Comparison of ENCODE assay signal across 8 cellular contexts in genomic region chr3:154095832-154096421, GRCh38. TPM values are rescaled to one million over a fixed set of nuclear protein-coding genes. Genes with fewer than 3 reads are reported as not detected.
A peak's percentile ranks its signal among the peaks of the same experiment; 100 is the strongest.
DNase-seq lines count a peak whose midpoint lies in the region; ATAC-seq and TF ChIP-seq lines count a peak whose summit lies in the region.

No MANE protein-coding gene starts in this region.

- intact Hi-C loops in cardiac septum (cut with DNase I) = loop anchor here (5.0 kb wide), 1 partner anchor 156 kb away; no protein-coding TSS in a partner anchor
- intact Hi-C loops in transverse colon (cut with DNase I; ENCODE audit: low total_unique reads) = no loop called here

- no peak for ATAC-seq in HG03460 (IDR thresholded peaks at IDR 0.05; ENCODE audit: unreplicated experiment)
- no peak for ATAC-seq in GM21576 (IDR thresholded peaks at IDR 0.05; ENCODE audit: unreplicated experiment)
- ATAC-seq in HG03432 (IDR thresholded peaks at IDR 0.05; ENCODE audit: unreplicated experiment) = no peak

- H3K27me3 ChIP-seq in cardiac muscle cell = no peaks in the 10 kb centered on the region
- H3K27me3 ChIP-seq in transverse colon = no peaks in the 10 kb centered on the region

- H3K9me3 ChIP-seq in cardiac muscle cell (ENCODE audit: low read depth) = no peaks in the 10 kb centered on the region
- H3K9me3 ChIP-seq in transverse colon = no peaks in the 10 kb centered on the region

- WGBS in transverse colon (ENCODE audit: low coverage in 1 of 2), 2 donors = 68 to 75% methylated on average over 3 of the region's 3 CpGs

- H3K4me3 ChIP-seq in cardiac muscle cell (no peak overlapping the region), foreskin fibroblast (ENCODE audit: low read depth in 1 of 2, low read length in 2 of 2) (no peak overlapping the region), transverse colon (no peak overlapping the region)

- no peak for TF ChIP-seq EP300 in transverse colon (IDR thresholded peaks at IDR 0.05; ENCODE audit: low read depth)

- TF ChIP-seq CTCF in cardiac muscle cell (IDR thresholded peaks at IDR 0.05; ENCODE audit: low read depth, low read length) (peak; percentile 56), foreskin fibroblast (IDR thresholded peaks at IDR 0.05; ENCODE audit: low read depth, low read length) (peak; percentile 50), transverse colon (IDR thresholded peaks at IDR 0.05) (peak; percentile 31 to 52 (median 44))

- peak in 1 of 2 donors; percentile 62 for DNase-seq in cardiac muscle cell (ENCODE audit: low read depth in 1 of 2, low spot score in 1 of 2)
- no peak for DNase-seq in cardiac septum (ENCODE audit: low spot score)
- DNase-seq in RKO (ENCODE audit: low spot score) = peak; percentile 39
- peak in 1 of 2 donors; percentile 59 for DNase-seq in foreskin fibroblast
- no peak for DNase-seq in transverse colon

- H3K36me3 ChIP-seq in cardiac muscle cell (no peaks in the 10 kb centered on the region), transverse colon (no peaks in the 10 kb centered on the region)

- no peak for TF ChIP-seq POLR2A in transverse colon (IDR thresholded peaks at IDR 0.05)

- H3K27ac ChIP-seq in cardiac muscle cell (no peak overlapping the region), transverse colon (no peak overlapping the region)

- in situ Hi-C loops in transverse colon (cut with MboI; ENCODE audit: low pct_ligation_motif_present in 1 of 4, low pct_unique_long_range_greater_than_20kb in 1 of 4, low sequenced_read_pairs in 3 of 4) = loop anchor here (5.0 to 10.0 kb wide), 2 partner anchors 156 to 159 kb away; no protein-coding TSS in a partner anchor

- H3K4me1 ChIP-seq in cardiac muscle cell (ENCODE audit: low read depth) (no peaks in the 10 kb centered on the region), transverse colon (no peaks in the 10 kb centered on the region)

RNA-seq across cellular contexts. Expression of gene ARHGEF26, which starts 25.3 kb away (rescaled TPM):
- total RNA-seq in cardiac muscle cell = 4.0 and 4.2 TPM in 2 replicates
- polyA plus RNA-seq in cardiac muscle cell = 2.9 and 3.4 TPM in 2 replicates
- total RNA-seq in cardiac septum = 2.9 TPM
- 10 to 100 TPM in 3 of 4 donors, 1 to 10 TPM in 1; 8.6 to 15.0 (median 13.2) TPM for total RNA-seq in transverse colon
